In the genomic region with DNA sequence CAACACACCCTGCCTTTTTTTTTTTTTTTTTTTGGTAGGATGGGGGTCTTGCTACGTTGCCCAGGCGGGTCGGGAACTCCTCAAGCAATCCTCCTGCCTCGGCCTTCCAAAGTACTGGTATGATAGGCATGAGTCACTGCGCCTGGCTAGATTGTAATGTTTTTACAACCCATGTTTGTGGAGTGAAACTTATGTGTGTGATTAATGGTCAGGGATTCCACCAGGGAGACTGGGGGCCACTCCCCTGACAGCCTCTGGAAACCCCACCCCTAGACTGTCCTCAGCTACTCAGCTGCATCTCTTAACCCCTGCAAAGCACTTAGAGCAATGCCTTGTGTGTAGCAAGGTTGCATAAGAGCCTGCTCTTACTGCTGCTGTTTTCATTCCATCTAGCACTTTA, we compare ENCODE assay signal across 11 cellular contexts.
DNase-seq lines count a peak whose midpoint lies in the region; ATAC-seq and TF ChIP-seq lines count a peak whose summit lies in the region.
"Had no signal": no experiment of that assay in that cellular context is flagged by ENCODE, and none has a peak within 500 bp of the region (broad histone marks: within the 10 kb centered on the region; RNA-seq: fewer than 3 reads in every experiment).

No MANE protein-coding gene starts in this region.

- DNase-seq in EL (peak; percentile 96), RPMI7951 (ENCODE audit: low read depth) (peak; percentile 88), fibroblast of pulmonary artery (ENCODE audit: low read depth) (peak; percentile 88), sigmoid colon (peak; percentile 92), left lobe of liver (ENCODE audit: low spot score) (no peak), DMS53 (lab: John Stamatoyannopoulos, UW) (no peak), NCI-H2196 (lab: John Stamatoyannopoulos, UW; ENCODE audit: unreplicated experiment) (no peak)
- DNase-seq: effector CD4-positive, alpha-beta T cell; NCI-H2029 treated with DMSO at 0.1 percent for 48 hours had no signal

- TF ChIP-seq CTCF in fibroblast of pulmonary artery (IDR thresholded peaks at IDR 0.05; ENCODE audit: low read length, missing control alignments) (no peak), sigmoid colon (IDR thresholded peaks at IDR 0.05) (no peak)

- no peaks in the 10 kb centered on the region for H3K9me3 ChIP-seq in sigmoid colon

- H3K27ac ChIP-seq in sigmoid colon, result peak overlapping the region in 3 of 4 donors; percentile 55 to 66 (median 62)
- H3K27ac ChIP-seq: SK-N-MC had no signal

- 16 to 59% methylated on average over 5 of the region's 5 CpGs for WGBS in sigmoid colon, 2 donors

- intact Hi-C loops in sigmoid colon (cut with DNase I), result no loop called here

- peak in 1 of 4 donors; percentile 3 for TF ChIP-seq EP300 in sigmoid colon (IDR thresholded peaks at IDR 0.05)

- H3K4me3 ChIP-seq in fibroblast of pulmonary artery (replicated peaks; ENCODE audit: low read depth, low read length) (no peak overlapping the region), sigmoid colon (no peak overlapping the region)
- H3K4me3 ChIP-seq: SK-N-MC had no signal

- TF ChIP-seq POLR2A in sigmoid colon (IDR thresholded peaks at IDR 0.05), result no peak

- no peaks in the 10 kb centered on the region for H3K36me3 ChIP-seq in sigmoid colon

- H3K27me3 ChIP-seq in sigmoid colon, result no peaks in the 10 kb centered on the region

- H3K4me1 ChIP-seq in sigmoid colon, result peaks cover 0 to 21% (median 8%) of the 10 kb centered on the region in 4 donors

- ATAC-seq in GM18907 (IDR thresholded peaks at IDR 0.05; ENCODE audit: unreplicated experiment) (no peak), left lobe of liver (no peak)

Comparison
In these comparisons a context has a peak if more than half of its experiments do, and no peak if none do; other contexts are left out.
1. DNase-seq: peak in EL (single experiment), RPMI7951 (single experiment), fibroblast of pulmonary artery (single experiment) and sigmoid colon (single experiment); none in left lobe of liver (single experiment), DMS53 (single experiment) and NCI-H2196 (single experiment).